In genomic region chr2:240245706-240246105, GRCh38 we compare ENCODE assay signal across 14 cellular contexts.
DNase-seq lines count a peak whose midpoint lies in the region; TF ChIP-seq lines count a peak whose summit lies in the region.
"Had no signal": no experiment of that assay in that cellular context is flagged by ENCODE, and none has a peak within 500 bp of the region (broad histone marks: within the 10 kb centered on the region; RNA-seq: fewer than 3 reads in every experiment).

No MANE protein-coding gene starts in this region.

- H4K20me1 ChIP-seq in Karpas-422 (ENCODE audit: insufficient read depth, low read depth, low read length), result no peaks in the 10 kb centered on the region

- H3K27ac ChIP-seq in Karpas-422 (ENCODE audit: low read length), result no peak overlapping the region
- H3K27ac ChIP-seq: cardiac muscle cell had no signal

- peak; percentile 15 for DNase-seq in activated CD8-positive, alpha-beta memory T cell treated with anti-CD3 and anti-CD28 coated beads, Interleukin-2, amount 50 U/mL, for 48 hours
- no peak for DNase-seq in activated CD8-positive, alpha-beta memory T cell treated with anti-CD3 and anti-CD28 coated beads, Interleukin-2, amount 50 U/mL, for 4 hours
- DNase-seq in fibroblast of mammary gland (ENCODE audit: low read depth) (peak; percentile 67), myocyte (ENCODE audit: low read depth) (peak; percentile 94), ureter (ENCODE audit: low spot score) (peak; percentile 37), NCI-H510A (lab: John Stamatoyannopoulos, UW) (no peak), NCI-H69 (lab: John Stamatoyannopoulos, UW) (no peak), Karpas-422 (no peak)
- DNase-seq: ACHN; activated naive CD4-positive, alpha-beta T cell treated with anti-CD3 and anti-CD28 coated beads, Interleukin-2, amount 50 U/mL, for 16 hours; MV-4-11; NCI-H226; stimulated activated naive B cell treated with anti-CD40 and anti-IgM and Interleukin-4, amounts not matched to agents 10 μg/mL and 1 μg/mL and 100 μg/mL, for 72 hours had no signal

- no peaks in the 10 kb centered on the region for H3K9me2 ChIP-seq in Karpas-422 (replicated peaks; ENCODE audit: insufficient read depth, low read length)

- H2AFZ ChIP-seq in Karpas-422 (ENCODE audit: low read length), result no peak overlapping the region

- H3K4me2 ChIP-seq in Karpas-422 (ENCODE audit: low read depth, low read length, poor library complexity, severe bottlenecking), result no peak overlapping the region

- no peaks in the 10 kb centered on the region for H3K27me3 ChIP-seq in Karpas-422 (ENCODE audit: low read length)
- H3K27me3 ChIP-seq: cardiac muscle cell had no signal

- no peaks in the 10 kb centered on the region for H3K4me1 ChIP-seq in Karpas-422 (ENCODE audit: low read length)

- no peaks in the 10 kb centered on the region for H3K79me2 ChIP-seq in Karpas-422 (ENCODE audit: low read length)

- H3K36me3 ChIP-seq in Karpas-422 (ENCODE audit: insufficient read depth, low read length), result no peaks in the 10 kb centered on the region
- H3K36me3 ChIP-seq: cardiac muscle cell had no signal

- no peaks in the 10 kb centered on the region for H3K9me3 ChIP-seq in Karpas-422 (ENCODE audit: low read length)

- H3K4me3 ChIP-seq in fibroblast of mammary gland (ENCODE audit: control insufficient read depth, low read depth, low read length) (no peak overlapping the region), Karpas-422 (ENCODE audit: low read length) (no peak overlapping the region)
- H3K4me3 ChIP-seq: cardiac muscle cell had no signal

- no peak overlapping the region for H3K9ac ChIP-seq in Karpas-422 (ENCODE audit: low read length)

- TF ChIP-seq CTCF in fibroblast of mammary gland (conservative IDR thresholded peaks at IDR 0.05; ENCODE audit: control insufficient read depth, insufficient read depth, low read depth, low read length), result no peak

Comparison
In these comparisons a context has a peak if more than half of its experiments do, and no peak if none do; other contexts are left out.
1. DNase-seq: peak in activated CD8-positive, alpha-beta memory T cell treated with anti-CD3 and anti-CD28 coated beads, Interleukin-2, amount 50 U/mL, for 48 hours (single experiment), fibroblast of mammary gland (single experiment), myocyte (single experiment) and ureter (single experiment); none in activated CD8-positive, alpha-beta memory T cell treated with anti-CD3 and anti-CD28 coated beads, Interleukin-2, amount 50 U/mL, for 4 hours (single experiment), NCI-H510A (single experiment), NCI-H69 (single experiment) and Karpas-422 (single experiment).